ENCODE assay signal across 31 cellular contexts in the genomic region with DNA sequence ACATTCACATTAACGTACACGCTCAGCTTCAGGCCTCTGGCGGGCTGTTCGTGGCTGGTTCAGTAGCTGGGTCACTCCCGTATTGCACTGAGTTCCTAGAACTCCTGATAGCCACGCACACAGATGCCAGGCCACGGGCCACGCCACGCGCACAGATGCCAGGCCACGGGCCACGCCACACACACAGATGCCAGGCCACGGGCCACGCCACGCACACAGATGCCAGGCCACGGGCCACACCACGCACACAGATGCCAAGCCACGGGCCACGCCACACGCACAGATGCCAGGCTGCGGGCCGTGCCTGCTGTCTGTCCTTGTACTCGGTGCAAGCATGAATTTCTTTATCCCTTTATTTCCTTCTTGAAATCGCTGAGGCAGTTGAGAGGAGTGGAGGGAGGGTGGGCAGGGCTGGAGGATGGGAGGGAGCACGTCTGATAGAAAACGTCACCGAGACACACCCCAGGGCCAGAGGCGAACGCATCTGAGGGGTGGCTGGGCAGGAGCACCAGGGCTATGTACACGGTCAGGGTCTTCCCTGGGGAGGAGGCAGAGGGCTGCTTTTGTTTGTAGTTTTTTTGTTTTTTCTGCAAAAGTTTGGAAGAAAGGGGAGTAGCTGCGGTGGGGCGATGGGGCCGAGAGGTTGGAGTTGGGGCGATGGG. TPM values are rescaled to one million over a fixed set of nuclear protein-coding genes. Genes with fewer than 3 reads are reported as not detected.
DNase-seq lines count a peak whose midpoint lies in the region; ATAC-seq, FAIRE-seq and TF ChIP-seq lines count a peak whose summit lies in the region.
"Had no signal": no experiment of that assay in that cellular context is flagged by ENCODE, and none has a peak within 500 bp of the region (broad histone marks: within the 10 kb centered on the region; RNA-seq: fewer than 3 reads in every experiment).

No MANE protein-coding gene starts in this region.

- FAIRE-seq in GM12891 (lab: Jason Lieb, UNC): peak; percentile 31
- no peak for FAIRE-seq in GM12878 (lab: Jason Lieb, UNC)
- FAIRE-seq: A204.1 had no signal

- no peaks in the 10 kb centered on the region for H3K36me3 Mint-ChIP-seq in neural crest cell (ENCODE audit: low read depth)
- peaks cover 1% of the 10 kb centered on the region for H3K36me3 Mint-ChIP-seq in progenitor cell of endocrine pancreas (ENCODE audit: insufficient read depth)
- H3K36me3 Mint-ChIP-seq: CD4-positive, alpha-beta memory T cell had no signal

- H3K27ac ChIP-seq in GM12878 (ENCODE audit: control insufficient read depth, insufficient read depth): no peak overlapping the region
- H3K27ac ChIP-seq: GM23248, RWPE1 had no signal

- no peak overlapping the region for H2AFZ ChIP-seq in GM12878 (ENCODE audit: control insufficient read depth, low read depth, low read length)
- H2AFZ ChIP-seq: GM23248 had no signal

- H3K4me3 ChIP-seq in GM12878: no peak overlapping the region
- H3K4me3 ChIP-seq: GM23248 had no signal

- CTCF ChIA-PET in GM12878 (lab: Yijun Ruan, JAX): interaction anchor here (0.7 kb wide), 1 partner anchor 292 kb away, joined by 3 read pairs; no protein-coding TSS in a partner anchor

- H3K4me3 Mint-ChIP-seq in neural crest cell: no peak overlapping the region
- H3K4me3 Mint-ChIP-seq in progenitor cell of endocrine pancreas (ENCODE audit: low read depth): no peak overlapping the region
- H3K4me3 Mint-ChIP-seq: CD4-positive, alpha-beta memory T cell; H9; HFFc6; IgD-negative memory B cell had no signal

- peaks cover 4 to 6% of the 10 kb centered on the region in 2 experiments for H3K27me3 ChIP-seq in GM12878 (replicated peaks in 1 of 2; ENCODE audit: control insufficient read depth in 2 of 2, insufficient read depth in 2 of 2, low read length in 1 of 2)

- no peaks in the 10 kb centered on the region for H4K20me1 ChIP-seq in GM12878 (ENCODE audit: control insufficient read depth, insufficient read depth)

- SMC1A ChIA-PET in GM12878 (lab: Charles Lee; ENCODE audit: uncharacterized antibody, unreplicated experiment): no interaction called here

- POLR2A ChIA-PET in GM12878 (lab: Charles Lee): no interaction called here

- in situ Hi-C loops in GM12878 (cut with MboI): no loop called here

- RAD21 ChIA-PET in GM12878 (lab: Charles Lee; ENCODE audit: unreplicated experiment): no interaction called here

- 98% methylated on average over 32 of the region's 34 CpGs for WGBS in GM12878 (ENCODE audit: insufficient coverage, insufficient replicate concordance, low lambda C conversion rate, missing lambda C conversion rate)

- TF ChIP-seq POLR2A in GM12891 (IDR thresholded peaks at IDR 0.05; ENCODE audit: low read depth, low read length) (no peak), GM12878 (IDR thresholded peaks at IDR 0.05; ENCODE audit: low read depth, low read length) (no peak)

- H3K27me3 Mint-ChIP-seq in neural crest cell (ENCODE audit: low read depth) (no peaks in the 10 kb centered on the region), progenitor cell of endocrine pancreas (peaks cover 3% of the 10 kb centered on the region)

- no peak for TF ChIP-seq EP300 in GM12878 (IDR thresholded peaks at IDR 0.05; ENCODE audit: borderline replicate concordance in 1 of 2, control insufficient read depth in 1 of 2, low read depth in 2 of 2, low read length in 2 of 2)

- no peaks in the 10 kb centered on the region for H3K9me3 ChIP-seq in GM12878 (replicated peaks; ENCODE audit: control insufficient read depth, insufficient read depth, low read length)

- H3K27ac Mint-ChIP-seq in neural crest cell (ENCODE audit: unreplicated experiment): peak overlapping the region; percentile 35
- H3K27ac Mint-ChIP-seq in progenitor cell of endocrine pancreas: no peak overlapping the region
- H3K27ac Mint-ChIP-seq: HFFc6, IgD-negative memory B cell had no signal

- no peak overlapping the region for H3K4me2 ChIP-seq in GM12878 (ENCODE audit: control insufficient read depth, insufficient read depth)

- no peaks in the 10 kb centered on the region; a peak in 1 of 4 replicates for H3K36me3 ChIP-seq in GM12878 (ENCODE audit: control insufficient read depth in 2 of 2, insufficient read depth in 2 of 2, low read length in 1 of 2)

- TF ChIP-seq CTCF in GM12878 (IDR thresholded peaks at IDR 0.05 in 2 of 3, conservative IDR thresholded peaks at IDR 0.05 in 1 of 3; ENCODE audit: control insufficient read depth in 2 of 3, extremely low read depth in 1 of 3, insufficient read depth in 1 of 3, low read depth in 3 of 3, low read length in 3 of 3) (no peak), neural crest cell (conservative IDR thresholded peaks at IDR 0.05) (no peak), progenitor cell of endocrine pancreas (IDR thresholded peaks at IDR 0.05; ENCODE audit: unreplicated experiment) (no peak)

- H3K9me3 Mint-ChIP-seq in neural crest cell (no peaks in the 10 kb centered on the region), progenitor cell of endocrine pancreas (ENCODE audit: low read depth) (no peaks in the 10 kb centered on the region)
- H3K9me3 Mint-ChIP-seq: CD4-positive, alpha-beta memory T cell; H9; HFFc6; IgD-negative memory B cell had no signal

- H3K9ac ChIP-seq in GM12878 (ENCODE audit: control insufficient read depth, insufficient read depth, low read length): no peak overlapping the region
- H3K9ac ChIP-seq: GM23248 had no signal

- no peak for TF ChIP-seq RAD21 in GM12878 (IDR thresholded peaks at IDR 0.05; ENCODE audit: insufficient read depth, low read depth, low read length)

- no TSS peak for BruUV-seq in GM12878 (replicated peaks; lab: Mats Ljungman, UMichigan)

- no peaks in the 10 kb centered on the region for H3K4me1 Mint-ChIP-seq in neural crest cell
- H3K4me1 Mint-ChIP-seq in progenitor cell of endocrine pancreas (ENCODE audit: low read depth): no peaks in the 10 kb centered on the region

- no peaks in the 10 kb centered on the region for H3K79me2 ChIP-seq in GM12878 (ENCODE audit: control insufficient read depth, insufficient read depth, low read length)

- no peak for ATAC-seq in GM12878
- ATAC-seq: Panc1 had no signal

- H3K4me1 ChIP-seq in GM12878 (ENCODE audit: control insufficient read depth, insufficient read depth, low read length): no peaks in the 10 kb centered on the region; the same call in 1 of the 2 replicates

- DNase-seq in GM12891 (ENCODE audit: insufficient read length, low spot score) (no peak), GM12878 (ENCODE audit: low read depth, low spot score) (no peak), neural crest cell (ENCODE audit: low read depth, low spot score) (no peak), HT-29 (ENCODE audit: low spot score) (no peak), progenitor cell of endocrine pancreas (ENCODE audit: low spot score, unreplicated experiment) (no peak)
- DNase-seq: AML-193; C1 segment of cervical spinal cord; CD4-positive, alpha-beta memory T cell; COR-L47; DMS79; EL; GDM1; GM23248; H9; HFFc6; NCI-H1048; NCI-H1417; NCI-H1694 treated with DMSO at 0.1 percent for 48 hours; NCI-H2081; NCI-H2171; NCI-H226; NCI-H510A; NCI-H69; SHP77; T-helper 1 cell had no signal

- intact Hi-C loops in GM12878 (cut with micrococcal nuclease; ENCODE audit: unreplicated experiment): no loop called here

RNA-seq across cellular contexts. Expression of a gene that starts 8.6 kb away (rescaled TPM):
- not detected for polyA plus RNA-seq in GM12891 (2012; ENCODE audit: low read depth, missing spikeins)
- not detected in 2 replicates for total RNA-seq in GM12878 (2013; cell fraction: nucleolus; rRNA removed)
- total RNA-seq in GM12878 (2014; rRNA removed) (not detected in 2 replicates), GM12878 (2014; rRNA removed; fragmentation: Illumina TruSeq; extraction: Trizol) (not detected in 2 replicates), GM12878 (2021) (not detected in 2 replicates), neural crest cell (not detected in 2 replicates), progenitor cell of endocrine pancreas (0.46 TPM in 1 of 2 replicates, not detected in the other)
- not detected for polyA plus RNA-seq in GM12878 (2011; ENCODE audit: low read depth)
- polyA plus RNA-seq in GM12878 (2011; rRNA removed) (not detected in 2 replicates), GM12878 (2014; fragmentation: Illumina TruSeq; extraction: Trizol) (not detected in 2 replicates), GM12878 (2014; fragmentation: Nextera tagmentation; extraction: Ambion mirVana) (not detected), GM12878 (2014; rRNA removed) (0.06 TPM in 1 of 2 replicates, not detected in the other), GM12878 (2016; fragmentation: Nextera tagmentation; extraction: Ambion mirVana) (not detected)
- polyA plus RNA-seq in GM12878 (2011; cell fraction: cytosol; rRNA removed): not detected in 2 replicates
- polyA plus RNA-seq in GM12878 (2011; cell fraction: nucleus; rRNA removed): 0.19 and 0.50 TPM in 2 replicates
- polyA plus RNA-seq in GM12878 (2012): 0.14 and 0.16 TPM in 2 replicates
- not detected in 2 replicates for polyA minus RNA-seq in GM12878 (2011; rRNA and poly(A)+ RNA removed)
- not detected in 2 replicates for polyA minus RNA-seq in GM12878 (2011; cell fraction: cytosol; rRNA and poly(A)+ RNA removed)
- not detected in 2 replicates for polyA minus RNA-seq in GM12878 (2011; cell fraction: nucleus; rRNA and poly(A)+ RNA removed)
- total RNA-seq in HT-29 (2014; rRNA removed; shearing (Covaris generic)): not detected in 2 replicates
- total RNA-seq: CD4-positive, alpha-beta memory T cell; GM23248; H9; HFFc6; SK-MEL-5 had no signal
- polyA plus RNA-seq: AG04450; CD4-positive, alpha-beta memory T cell; GM23248; IgD-negative memory B cell had no signal

RNA-seq across cellular contexts. Expression of a gene that starts 18.1 kb away (rescaled TPM):
- 81.3 TPM for polyA plus RNA-seq in GM12891 (2012; ENCODE audit: low read depth, missing spikeins)
- 23.0 and 27.4 TPM in 2 replicates for total RNA-seq in GM12878 (2013; cell fraction: nucleolus; rRNA removed)
- total RNA-seq in GM12878 (2014; rRNA removed) (66.3 and 73.0 TPM in 2 replicates), GM12878 (2014; rRNA removed; fragmentation: Illumina TruSeq; extraction: Trizol) (52.8 and 56.3 TPM in 2 replicates), GM12878 (2021) (69.6 and 70.7 TPM in 2 replicates), neural crest cell (89.8 and 95.1 TPM in 2 replicates), progenitor cell of endocrine pancreas (74.9 and 86.2 TPM in 2 replicates)
- polyA plus RNA-seq in GM12878 (2011; ENCODE audit: low read depth): 120 TPM
- polyA plus RNA-seq in GM12878 (2011; rRNA removed) (71.0 and 158 TPM in 2 replicates), GM12878 (2014; fragmentation: Illumina TruSeq; extraction: Trizol) (64.0 and 79.3 TPM in 2 replicates), GM12878 (2014; fragmentation: Nextera tagmentation; extraction: Ambion mirVana) (100 to 1,000 TPM; 337 to 363 TPM), GM12878 (2014; rRNA removed) (67.0 and 105 TPM in 2 replicates), GM12878 (2016; fragmentation: Nextera tagmentation; extraction: Ambion mirVana) (100 to 1,000 TPM; 189 to 221 TPM)
- polyA plus RNA-seq in GM12878 (2011; cell fraction: cytosol; rRNA removed): 97.6 and 110 TPM in 2 replicates
- 55.1 and 62.1 TPM in 2 replicates for polyA plus RNA-seq in GM12878 (2011; cell fraction: nucleus; rRNA removed)
- polyA plus RNA-seq in GM12878 (2012): 62.8 and 86.2 TPM in 2 replicates
- polyA minus RNA-seq in GM12878 (2011; rRNA and poly(A)+ RNA removed): 28.0 and 32.8 TPM in 2 replicates
- polyA minus RNA-seq in GM12878 (2011; cell fraction: cytosol; rRNA and poly(A)+ RNA removed): 9.6 and 15.1 TPM in 2 replicates
- 26.0 and 35.4 TPM in 2 replicates for polyA minus RNA-seq in GM12878 (2011; cell fraction: nucleus; rRNA and poly(A)+ RNA removed)
- total RNA-seq in HT-29 (2014; rRNA removed; shearing (Covaris generic)): 120 and 125 TPM in 2 replicates

RNA-seq across cellular contexts. Expression of a gene that starts 18.3 kb away (rescaled TPM):
- 7.4 TPM for polyA plus RNA-seq in GM12891 (2012; ENCODE audit: low read depth, missing spikeins)
- total RNA-seq in GM12878 (2013; cell fraction: nucleolus; rRNA removed): 64.8 and 87.4 TPM in 2 replicates
- total RNA-seq in GM12878 (2014; rRNA removed) (4.0 and 5.1 TPM in 2 replicates), GM12878 (2014; rRNA removed; fragmentation: Illumina TruSeq; extraction: Trizol) (3.7 and 4.3 TPM in 2 replicates), GM12878 (2021) (9.6 and 12.4 TPM in 2 replicates), neural crest cell (19.7 and 20.1 TPM in 2 replicates), progenitor cell of endocrine pancreas (32.7 and 34.6 TPM in 2 replicates)
- polyA plus RNA-seq in GM12878 (2011; ENCODE audit: low read depth): 6.4 TPM
- polyA plus RNA-seq in GM12878 (2011; rRNA removed) (3.5 and 4.2 TPM in 2 replicates), GM12878 (2014; fragmentation: Illumina TruSeq; extraction: Trizol) (2.6 and 6.0 TPM in 2 replicates), GM12878 (2014; fragmentation: Nextera tagmentation; extraction: Ambion mirVana) (under 1 TPM; 0.37 to 0.95 TPM), GM12878 (2014; rRNA removed) (8.1 and 9.5 TPM in 2 replicates), GM12878 (2016; fragmentation: Nextera tagmentation; extraction: Ambion mirVana) (1 to 10 TPM; 5.6 to 6.5 TPM)
- polyA plus RNA-seq in GM12878 (2011; cell fraction: cytosol; rRNA removed): 3.5 and 3.9 TPM in 2 replicates
- 21.1 and 23.2 TPM in 2 replicates for polyA plus RNA-seq in GM12878 (2011; cell fraction: nucleus; rRNA removed)
- 8.5 and 8.8 TPM in 2 replicates for polyA plus RNA-seq in GM12878 (2012)
- 3.1 and 10.6 TPM in 2 replicates for polyA minus RNA-seq in GM12878 (2011; rRNA and poly(A)+ RNA removed)
- polyA minus RNA-seq in GM12878 (2011; cell fraction: cytosol; rRNA and poly(A)+ RNA removed): 1.1 and 3.3 TPM in 2 replicates
- polyA minus RNA-seq in GM12878 (2011; cell fraction: nucleus; rRNA and poly(A)+ RNA removed): 10.0 and 19.4 TPM in 2 replicates
- 14.1 and 18.4 TPM in 2 replicates for total RNA-seq in HT-29 (2014; rRNA removed; shearing (Covaris generic))
